ENCODE assay signal across 1 cellular context in genomic region chr12:123457980-123458779, GRCh38.
TF ChIP-seq lines count a peak whose summit lies in the region.

A gene with protein sequence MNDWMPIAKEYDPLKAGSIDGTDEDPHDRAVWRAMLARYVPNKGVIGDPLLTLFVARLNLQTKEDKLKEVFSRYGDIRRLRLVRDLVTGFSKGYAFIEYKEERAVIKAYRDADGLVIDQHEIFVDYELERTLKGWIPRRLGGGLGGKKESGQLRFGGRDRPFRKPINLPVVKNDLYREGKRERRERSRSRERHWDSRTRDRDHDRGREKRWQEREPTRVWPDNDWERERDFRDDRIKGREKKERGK (plus strand): TSS chr12:123458139. CDS start chr12:123465541, 7,402 bp downstream.

TF ChIP-seq in K562, 482 proteins besides CTCF, POLR2A, EP300 and RAD21 (continued from another document and continues in another):
- TF ChIP-seq ZBTB34 (CRISPR knock-in tag; IDR thresholded peaks at IDR 0.05), result no peak
- no peak for TF ChIP-seq CREB5 (CRISPR knock-in tag; IDR thresholded peaks at IDR 0.05)
- no peak for TF ChIP-seq ZNF79 (CRISPR knock-in tag; IDR thresholded peaks at IDR 0.05; ENCODE audit: low read depth)
- TF ChIP-seq ZEB2 (IDR thresholded peaks at IDR 0.05), result peak; percentile 100
- TF ChIP-seq ZNF384 (IDR thresholded peaks at IDR 0.05; ENCODE audit: low read depth, low read length), result peak; percentile 86
- TF ChIP-seq ZKSCAN1 (IDR thresholded peaks at IDR 0.05; ENCODE audit: low read depth, low read length), result peak; percentile 35; the same call in 1 of the 2 replicates
- TF ChIP-seq E2F1 (CRISPR knock-in tag; IDR thresholded peaks at IDR 0.05), result peak; percentile 72
- TF ChIP-seq TCFL5 (CRISPR knock-in tag; conservative IDR thresholded peaks at IDR 0.05), result no peak
- peak; percentile 59; the same call in 1 of the 2 replicates for TF ChIP-seq ARID3A (IDR thresholded peaks at IDR 0.05; ENCODE audit: borderline replicate concordance, low read depth, low read length)
- no peak for TF ChIP-seq XRCC4 (IDR thresholded peaks at IDR 0.05; ENCODE audit: extremely low read depth, insufficient read depth, insufficient read length)
- no peak for TF ChIP-seq ERF (CRISPR knock-in tag; IDR thresholded peaks at IDR 0.05)
- TF ChIP-seq TCF15 (CRISPR knock-in tag; IDR thresholded peaks at IDR 0.05), result no peak
- no peak for TF ChIP-seq ZFPM2 (CRISPR knock-in tag; IDR thresholded peaks at IDR 0.05)
- peak; percentile 70 for TF ChIP-seq MGA (IDR thresholded peaks at IDR 0.05)
- TF ChIP-seq ETV1 (tag; conservative IDR thresholded peaks at IDR 0.05; ENCODE audit: low read depth), result peak; percentile 89
- TF ChIP-seq ZNF174 (CRISPR knock-in tag; IDR thresholded peaks at IDR 0.05), result no peak
- no peak for TF ChIP-seq HOXB6 (CRISPR knock-in tag; IDR thresholded peaks at IDR 0.05; ENCODE audit: borderline replicate concordance)
- TF ChIP-seq, protein P1, sequence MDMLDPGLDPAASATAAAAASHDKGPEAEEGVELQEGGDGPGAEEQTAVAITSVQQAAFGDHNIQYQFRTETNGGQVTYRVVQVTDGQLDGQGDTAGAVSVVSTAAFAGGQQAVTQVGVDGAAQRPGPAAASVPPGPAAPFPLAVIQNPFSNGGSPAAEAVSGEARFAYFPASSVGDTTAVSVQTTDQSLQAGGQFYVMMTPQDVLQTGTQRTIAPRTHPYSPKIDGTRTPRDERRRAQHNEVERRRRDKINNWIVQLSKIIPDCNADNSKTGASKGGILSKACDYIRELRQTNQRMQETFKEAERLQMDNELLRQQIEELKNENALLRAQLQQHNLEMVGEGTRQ (CRISPR knock-in tag; IDR thresholded peaks at IDR 0.05), result no peak
- TF ChIP-seq ZNF696 (CRISPR knock-in tag; conservative IDR thresholded peaks at IDR 0.05), result no peak
- no peak for TF ChIP-seq KDM1A (IDR thresholded peaks at IDR 0.05)
- TF ChIP-seq MEF2A (IDR thresholded peaks at IDR 0.05; ENCODE audit: control insufficient read depth, low read depth, low read length), result no peak
- TF ChIP-seq CAMTA2 (CRISPR knock-in tag; conservative IDR thresholded peaks at IDR 0.05), result no peak
- no peak for TF ChIP-seq HNRNPK (IDR thresholded peaks at IDR 0.05; ENCODE audit: low read depth, low read length, poor library complexity, severe bottlenecking)
- peak; percentile 86 for TF ChIP-seq GABPB1 (CRISPR knock-in tag; IDR thresholded peaks at IDR 0.05)
- TF ChIP-seq POLR3G (IDR thresholded peaks at IDR 0.05; ENCODE audit: extremely low read depth, insufficient read length, insufficient replicate concordance), result no peak
- TF ChIP-seq HNRNPL (IDR thresholded peaks at IDR 0.05; ENCODE audit: low read depth, low read length), result no peak
- TF ChIP-seq WHSC1 (IDR thresholded peaks at IDR 0.05; ENCODE audit: low read length), result no peak
- no peak; the same call in 1 of the 2 replicates for TF ChIP-seq LEF1 (IDR thresholded peaks at IDR 0.05)
- no peak for TF ChIP-seq TGIF2 (CRISPR knock-in tag; IDR thresholded peaks at IDR 0.05)
- TF ChIP-seq RFX7 (CRISPR knock-in tag; IDR thresholded peaks at IDR 0.05), result no peak
- no peak for TF ChIP-seq NKRF (IDR thresholded peaks at IDR 0.05; ENCODE audit: borderline replicate concordance)
- no peak for TF ChIP-seq NUFIP1 (IDR thresholded peaks at IDR 0.05; ENCODE audit: partially characterized antibody)
- TF ChIP-seq, protein P2, sequence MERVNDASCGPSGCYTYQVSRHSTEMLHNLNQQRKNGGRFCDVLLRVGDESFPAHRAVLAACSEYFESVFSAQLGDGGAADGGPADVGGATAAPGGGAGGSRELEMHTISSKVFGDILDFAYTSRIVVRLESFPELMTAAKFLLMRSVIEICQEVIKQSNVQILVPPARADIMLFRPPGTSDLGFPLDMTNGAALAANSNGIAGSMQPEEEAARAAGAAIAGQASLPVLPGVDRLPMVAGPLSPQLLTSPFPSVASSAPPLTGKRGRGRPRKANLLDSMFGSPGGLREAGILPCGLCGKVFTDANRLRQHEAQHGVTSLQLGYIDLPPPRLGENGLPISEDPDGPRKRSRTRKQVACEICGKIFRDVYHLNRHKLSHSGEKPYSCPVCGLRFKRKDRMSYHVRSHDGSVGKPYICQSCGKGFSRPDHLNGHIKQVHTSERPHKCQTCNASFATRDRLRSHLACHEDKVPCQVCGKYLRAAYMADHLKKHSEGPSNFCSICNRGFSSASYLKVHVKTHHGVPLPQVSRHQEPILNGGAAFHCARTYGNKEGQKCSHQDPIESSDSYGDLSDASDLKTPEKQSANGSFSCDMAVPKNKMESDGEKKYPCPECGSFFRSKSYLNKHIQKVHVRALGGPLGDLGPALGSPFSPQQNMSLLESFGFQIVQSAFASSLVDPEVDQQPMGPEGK (CRISPR knock-in tag; IDR thresholded peaks at IDR 0.05; ENCODE audit: borderline replicate concordance), result no peak
- no peak for TF ChIP-seq PPARD (CRISPR knock-in tag; IDR thresholded peaks at IDR 0.05)
- TF ChIP-seq HNRNPUL1 (IDR thresholded peaks at IDR 0.05; ENCODE audit: low read length), result no peak
- no peak for TF ChIP-seq SMARCA5 (IDR thresholded peaks at IDR 0.05)
- peak; percentile 80 for TF ChIP-seq TBP (optimal IDR thresholded peaks at IDR 0.05; ENCODE audit: low read depth, low read length)
